ENCODE assay signal across 10 cellular contexts in genomic region chr9:74172874-74173273, GRCh38.
DNase-seq lines count a peak whose midpoint lies in the region; ATAC-seq and TF ChIP-seq lines count a peak whose summit lies in the region.
"Had no signal": no experiment of that assay in that cellular context is flagged by ENCODE, and none has a peak within 500 bp of the region (broad histone marks: within the 10 kb centered on the region; RNA-seq: fewer than 3 reads in every experiment).

No MANE protein-coding gene starts in this region.

- H3K36me3 Mint-ChIP-seq in immature natural killer cell = peaks cover 0 to 16% (median 0%) of the 10 kb centered on the region in 3 donors

- H3K27me3 ChIP-seq in aorta (ENCODE audit: control insufficient read depth in 1 of 2, insufficient read depth in 2 of 2, low read length in 1 of 2) = no peaks in the 10 kb centered on the region

- peaks cover 20 to 22% of the 10 kb centered on the region in 2 donors for H3K4me1 Mint-ChIP-seq in immature natural killer cell

- H3K36me3 ChIP-seq in OCI-LY7 (ENCODE audit: insufficient read depth, low read length) = no peaks in the 10 kb centered on the region
- H3K36me3 ChIP-seq in aorta (ENCODE audit: control insufficient read depth in 1 of 2, insufficient read depth in 2 of 2, low read length in 1 of 2) = no peaks in the 10 kb centered on the region

- no peak overlapping the region for H3K27ac ChIP-seq in OCI-LY7 (ENCODE audit: low read depth, low read length, poor library complexity, severe bottlenecking)
- H3K27ac ChIP-seq in aorta (ENCODE audit: low read depth in 1 of 2, low read length in 2 of 2) = no peak overlapping the region

- H3K4me1 ChIP-seq in OCI-LY7 (ENCODE audit: insufficient read depth, low read length, poor library complexity, severe bottlenecking) (no peaks in the 10 kb centered on the region), aorta (ENCODE audit: control insufficient read depth in 1 of 2, insufficient read depth in 2 of 2, low read length in 2 of 2) (no peaks in the 10 kb centered on the region)

- ATAC-seq in GM19035 (IDR thresholded peaks at IDR 0.05; ENCODE audit: unreplicated experiment) = peak; percentile 98
- ATAC-seq in HG02571 (IDR thresholded peaks at IDR 0.05; ENCODE audit: unreplicated experiment) = peak; percentile 99
- ATAC-seq in HG03354 (IDR thresholded peaks at IDR 0.05; ENCODE audit: poor library complexity, severe bottlenecking, unreplicated experiment) = peak; percentile 100
- no peak for ATAC-seq in aorta (ENCODE audit: low FRiP score)

- no peak overlapping the region for H3K4me3 ChIP-seq in OCI-LY7 (ENCODE audit: low read depth, low read length, poor library complexity, severe bottlenecking)
- H3K4me3 ChIP-seq in aorta (ENCODE audit: low read length in 2 of 2) = no peak overlapping the region

- TF ChIP-seq CTCF in OCI-LY7 (conservative IDR thresholded peaks at IDR 0.05; ENCODE audit: low read length) = no peak

- no peaks in the 10 kb centered on the region for H4K20me1 ChIP-seq in OCI-LY7 (ENCODE audit: insufficient read depth, low read length)

- peaks cover 0 to 2% (median 0%) of the 10 kb centered on the region in 3 donors for H3K27me3 Mint-ChIP-seq in immature natural killer cell (ENCODE audit: low read depth in 3 of 3)

- 69 to 76% methylated on average over 3 of the region's 3 CpGs for WGBS in aorta, 2 donors

- intact Hi-C loops in OCI-LY7 (cut with micrococcal nuclease; ENCODE audit: unreplicated experiment) = no loop called here
- intact Hi-C loops in aorta (cut with DNase I) = no loop called here

- H3K9me3 Mint-ChIP-seq in immature natural killer cell = peaks cover 0 to 15% (median 2%) of the 10 kb centered on the region in 6 donors

- POLR2A ChIA-PET in OCI-LY7 (lab: Charles Lee) = interaction anchor here (0.6 to 0.7 kb wide), 3 partner anchors 160 to 1560 kb away, joined by 3 to 6 read pairs (median 3); no protein-coding TSS in a partner anchor

- no peak overlapping the region for H3K4me2 ChIP-seq in OCI-LY7 (ENCODE audit: low read length)

- H3K79me2 ChIP-seq in OCI-LY7 (ENCODE audit: insufficient read depth, low read depth, low read length) = no peaks in the 10 kb centered on the region

- BruUV-seq in OCI-LY7 (replicated peaks; lab: Mats Ljungman, UMichigan) = no TSS peak

- H2AFZ ChIP-seq in OCI-LY7 (ENCODE audit: low read length) = no peak overlapping the region

- H3K4me3 Mint-ChIP-seq in immature natural killer cell = peak overlapping the region; percentile 3 to 72 (median 61)

- CTCF ChIA-PET in OCI-LY7 (lab: Charles Lee; ENCODE audit: unreplicated experiment) = no interaction called here

- no peak overlapping the region for H3K27ac Mint-ChIP-seq in immature natural killer cell

- DNase-seq in immature natural killer cell (no peak), OCI-LY7 (ENCODE audit: low spot score) (no peak), aorta (no peak)
- DNase-seq in stimulated activated CD4-positive, alpha-beta T cell treated with anti-CD3 and anti-CD28 coated beads, Interleukin-2, amount 100 ng/mL, for 48 hours = no peak
- DNase-seq: activated gamma-delta T cell, dermis blood vessel endothelial cell, NCI-H1048 had no signal

- H3K9me2 ChIP-seq in OCI-LY7 (ENCODE audit: insufficient read depth, low read length) = no peaks in the 10 kb centered on the region

- no peaks in the 10 kb centered on the region for H3K9me3 ChIP-seq in OCI-LY7 (ENCODE audit: low read length)
- no peaks in the 10 kb centered on the region for H3K9me3 ChIP-seq in aorta (ENCODE audit: control insufficient read depth, low read length)
